30 cellular contexts compared by ENCODE assay signal in genomic region chr1:213057264-213058059, GRCh38.
"Had no signal": no experiment of that assay in that cellular context is flagged by ENCODE, and none has a peak within 500 bp of the region (broad histone marks: within the 10 kb centered on the region; RNA-seq: fewer than 3 reads in every experiment).

No MANE protein-coding gene starts in this region.

- H3K36me3 ChIP-seq: esophagus squamous epithelium had no signal

- H3K9me3 ChIP-seq: body of pancreas, esophagus squamous epithelium had no signal

- H3K27ac ChIP-seq: body of pancreas, esophagus squamous epithelium, VCaP had no signal

- FAIRE-seq: colon, frontal cortex had no signal

- DNase-seq: activated CD4-positive, alpha-beta memory T cell treated with anti-CD3 and anti-CD28 coated beads, Interleukin-2, amount 10 ng/mL, durations not matched to agents 7 days and 5 days; activated CD4-positive, alpha-beta T cell treated with anti-CD3 and anti-CD28 coated beads for 1 hour; activated CD4-positive, alpha-beta T cell treated with anti-CD3 and anti-CD28 coated beads for 4 hours; activated CD4-positive, alpha-beta T cell treated with anti-CD3 and anti-CD28 coated beads, Interleukin-2, amount 10 ng/mL, durations not matched to agents 7 days and 5 days; activated CD4-positive, alpha-beta T cell treated with anti-CD3 and anti-CD28 coated beads, Interleukin-2, amount 50 U/mL, for 4 hours; activated CD8-positive, alpha-beta memory T cell treated with anti-CD3 and anti-CD28 coated beads, Interleukin-2, amount 50 U/mL, for 48 hours; activated effector memory CD4-positive, alpha-beta T cell treated with Interleukin-2 at 50 U/mL for 16 hours; activated gamma-delta T cell treated with Interleukin-2 at 50 U/mL for 16 hours; activated naive CD4-positive, alpha-beta T cell treated with anti-CD3 and anti-CD28 coated beads, Interleukin-2, amount 50 U/mL, for 16 hours; activated naive CD4-positive, alpha-beta T cell treated with Interleukin-2 at 50 U/mL for 16 hours; activated T-cell treated with anti-CD3 and anti-CD28 coated beads, Interleukin-2, amount 50 U/mL, for 4 hours; amygdala; aorta; body of pancreas; caudate nucleus; cortex of kidney; dermis blood vessel endothelial cell; effector CD4-positive, alpha-beta T cell; effector memory CD8-positive, alpha-beta T cell; esophagus squamous epithelium; head of caudate nucleus; hippocampal formation; T-helper 1 cell; T-helper 17 cell; T1000 had no signal

- ATAC-seq: activated T-cell treated with anti-CD3 and anti-CD28 coated beads, Interleukin-2, amount 50 U/mL, for 4 hours; activated T-helper 17 cell treated with anti-CD3 and anti-CD28 coated beads, Interleukin-2, amount 50 U/mL, for 72 hours; body of pancreas; effector memory CD8-positive, alpha-beta T cell; T-helper 17 cell; WTC11 had no signal

- H3K4me3 ChIP-seq: body of pancreas, esophagus squamous epithelium had no signal

- H3K27me3 ChIP-seq: body of pancreas, esophagus squamous epithelium had no signal
